ENCODE assay signal across 8 cellular contexts in the genomic region with DNA sequence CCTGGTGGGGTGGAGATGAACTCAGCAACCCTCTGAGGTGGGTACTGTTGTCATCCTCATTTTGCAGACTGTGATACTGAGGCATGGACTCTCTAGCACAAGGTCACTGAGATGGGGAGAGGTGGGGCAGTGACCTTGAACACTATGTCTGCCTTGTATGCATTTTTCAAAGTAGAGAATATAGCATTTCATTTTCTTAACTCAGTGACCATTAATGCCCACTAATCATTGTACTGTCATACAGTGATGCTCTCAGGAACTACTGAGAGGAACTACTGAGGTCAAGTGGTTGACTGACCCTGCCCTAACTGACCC. TPM values are rescaled to one million over a fixed set of nuclear protein-coding genes. Genes with fewer than 3 reads are reported as not detected.
DNase-seq lines count a peak whose midpoint lies in the region; TF ChIP-seq lines count a peak whose summit lies in the region.

No MANE protein-coding gene starts in this region.

- peak overlapping the region; percentile 71 for H3K4me3 ChIP-seq in GM12865 (ENCODE audit: low read depth, low read length)
- H3K4me3 ChIP-seq in SJSA1 = peak overlapping the region; percentile 89
- peak overlapping the region; percentile 64 for H3K4me3 ChIP-seq in epithelial cell of esophagus (ENCODE audit: low read length)
- H3K4me3 ChIP-seq in skeletal muscle cell (ENCODE audit: low read depth, low read length) = peak overlapping the region; percentile 81

- H3K9me3 ChIP-seq in SJSA1 (replicated peaks) = no peaks in the 10 kb centered on the region

- peaks cover 28% of the 10 kb centered on the region for H3K4me1 ChIP-seq in SJSA1 (replicated peaks)

- peak overlapping the region; percentile 98 for H3K27ac ChIP-seq in SJSA1

- TF ChIP-seq CTCF in GM12865 (IDR thresholded peaks at IDR 0.05; ENCODE audit: insufficient read depth, low read depth, low read length, missing control alignments) (no peak), epithelial cell of esophagus (IDR thresholded peaks at IDR 0.05; ENCODE audit: insufficient read depth, low read depth, low read length, missing control alignments) (no peak)

- DNase-seq in GM12865 (ENCODE audit: low read depth) (peak; percentile 28), SJSA1 (ENCODE audit: low read depth in 1 of 2, low spot score in 2 of 2) (no peak), epithelial cell of esophagus (ENCODE audit: low read depth) (no peak), skeletal muscle cell (ENCODE audit: low read depth) (no peak), NCI-H1436 treated with DMSO at 0.1 percent for 48 hours (lab: John Stamatoyannopoulos, UW) (no peak), NCI-H1694 treated with DMSO at 0.1 percent for 48 hours (lab: John Stamatoyannopoulos, UW) (no peak), HUDEP-2 (lab: John Stamatoyannopoulos, UW; ENCODE audit: unreplicated experiment in 76 of 76) (no peak), islet precursor cell (no peak)

- H3K36me3 ChIP-seq in SJSA1 = peaks cover 46% of the 10 kb centered on the region

- H3K27me3 ChIP-seq in SJSA1 (replicated peaks) = no peaks in the 10 kb centered on the region

RNA-seq across cellular contexts. Expression of a gene that starts 2.1 kb away (rescaled TPM):
- total RNA-seq in SJSA1 (2014; rRNA removed; shearing (Covaris generic)) = 58.6 and 65.9 TPM in 2 replicates

RNA-seq across cellular contexts. Expression of a gene that starts 2.2 kb away (rescaled TPM):
- total RNA-seq in SJSA1 (2014; rRNA removed; shearing (Covaris generic)) = 112 and 116 TPM in 2 replicates

RNA-seq across cellular contexts. Expression of a gene that starts 16.9 kb away (rescaled TPM):
- 1.8 and 2.7 TPM in 2 replicates for total RNA-seq in SJSA1 (2014; rRNA removed; shearing (Covaris generic))
